In the genomic region with DNA sequence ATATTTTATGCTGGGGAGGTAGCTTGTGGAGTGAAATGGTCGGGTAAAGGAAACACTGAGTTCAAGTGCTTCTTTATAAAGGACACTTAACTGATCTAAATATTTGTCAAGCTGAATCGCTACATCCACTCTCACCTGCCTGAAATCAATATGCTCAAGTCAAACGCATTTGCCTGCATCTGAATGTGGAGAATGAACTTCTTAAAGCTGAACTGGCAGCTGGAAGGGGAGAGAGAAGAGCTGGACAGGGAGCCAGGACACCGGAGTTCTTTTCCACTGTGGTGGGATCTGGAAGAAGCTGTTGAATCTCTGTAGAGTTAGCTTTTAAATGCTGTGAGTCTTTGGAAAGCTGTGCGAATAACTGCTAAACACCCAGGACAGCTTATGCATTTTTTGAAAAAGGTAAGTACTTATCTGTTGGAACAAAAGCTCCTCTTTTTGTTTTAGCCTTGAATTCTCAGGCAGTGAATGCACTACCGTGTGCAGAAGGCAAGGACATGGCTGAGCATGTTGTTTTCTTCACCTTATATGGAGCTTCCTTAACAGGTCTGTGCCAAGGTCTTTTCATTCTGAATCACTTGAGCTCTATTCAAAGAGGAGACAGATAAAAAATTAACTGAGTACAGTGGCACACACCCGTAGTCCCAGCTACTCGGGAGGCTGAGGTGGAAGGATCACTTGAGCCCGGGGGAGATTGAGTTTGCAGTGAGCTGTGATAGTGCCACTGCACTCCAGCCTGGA, we compare ENCODE assay signal across 9 cellular contexts.
A peak's percentile ranks its signal among the peaks of the same experiment; 100 is the strongest.
DNase-seq lines count a peak whose midpoint lies in the region; ATAC-seq and TF ChIP-seq lines count a peak whose summit lies in the region.
"Had no signal": no experiment of that assay in that cellular context is flagged by ENCODE, and none has a peak within 500 bp of the region (broad histone marks: within the 10 kb centered on the region; RNA-seq: fewer than 3 reads in every experiment).

No MANE protein-coding gene starts in this region.

- H3K27me3 ChIP-seq in lung (ENCODE audit: control insufficient read depth, insufficient read depth): no peaks in the 10 kb centered on the region
- no peaks in the 10 kb centered on the region for H3K27me3 ChIP-seq in BE2C

- intact Hi-C loops in head of caudate nucleus (cut with DNase I): no loop called here

- H3K4me1 ChIP-seq in lung (ENCODE audit: control insufficient read depth in 2 of 2, insufficient read depth in 2 of 2, low read length in 2 of 2) (peaks cover 3 to 13% of the 10 kb centered on the region in 2 donors), BE2C (no peaks in the 10 kb centered on the region; the same call in 1 of the 2 replicates)

- H3K4me1 Mint-ChIP-seq in activated naive CD8-positive, alpha-beta T cell treated with anti-CD3 and anti-CD28 coated beads for 36 hours: peaks cover 34% of the 10 kb centered on the region

- no peaks in the 10 kb centered on the region for H3K27me3 Mint-ChIP-seq in activated naive CD8-positive, alpha-beta T cell treated with anti-CD3 and anti-CD28 coated beads for 36 hours

- H3K4me3 Mint-ChIP-seq in activated naive CD8-positive, alpha-beta T cell treated with anti-CD3 and anti-CD28 coated beads for 36 hours: no peak overlapping the region

- H3K4me3 ChIP-seq in lung (no peak overlapping the region), BE2C (ENCODE audit: low read depth, low read length) (no peak overlapping the region)

- peaks cover 1% of the 10 kb centered on the region for H3K36me3 Mint-ChIP-seq in activated naive CD8-positive, alpha-beta T cell treated with anti-CD3 and anti-CD28 coated beads for 36 hours

- peak overlapping the region; percentile 31 for H3K27ac Mint-ChIP-seq in activated naive CD8-positive, alpha-beta T cell treated with anti-CD3 and anti-CD28 coated beads for 36 hours

- TF ChIP-seq CTCF in lung (IDR thresholded peaks at IDR 0.05; ENCODE audit: control extremely low read depth, extremely low read depth) (no peak), BE2C (IDR thresholded peaks at IDR 0.05; ENCODE audit: low read depth, low read length) (no peak)

- 49 to 55% methylated on average over 9 of the region's 9 CpGs for WGBS in lung, 2 donors

- H3K36me3 ChIP-seq in lung (ENCODE audit: control insufficient read depth in 2 of 2, insufficient read depth in 2 of 2, low read length in 2 of 2) (no peaks in the 10 kb centered on the region), BE2C (no peaks in the 10 kb centered on the region)

- peak; percentile 45 for ATAC-seq in HG03097 (IDR thresholded peaks at IDR 0.05; ENCODE audit: low FRiP score, unreplicated experiment)
- no peak for ATAC-seq in lung (ENCODE audit: insufficient read depth, low FRiP score)

- H3K9me3 Mint-ChIP-seq in activated naive CD8-positive, alpha-beta T cell treated with anti-CD3 and anti-CD28 coated beads for 36 hours: no peaks in the 10 kb centered on the region

- H3K9me3 ChIP-seq in lung (ENCODE audit: control insufficient read depth in 2 of 2, insufficient read depth in 1 of 2, low read length in 1 of 2) (peaks cover 0 to 3% of the 10 kb centered on the region in 2 donors), BE2C (no peaks in the 10 kb centered on the region)

- H3K27ac ChIP-seq in lung (ENCODE audit: low read depth in 1 of 2, low read length in 1 of 2): peak overlapping the region; percentile 17 to 61
- H3K27ac ChIP-seq: VCaP had no signal

- DNase-seq in DMS79 treated with DMSO at 0.1 percent for 48 hours (lab: John Stamatoyannopoulos, UW): peak; percentile 56
- DNase-seq in activated naive CD8-positive, alpha-beta T cell treated with anti-CD3 and anti-CD28 coated beads for 36 hours: no peak
- no peak for DNase-seq in lung (ENCODE audit: low spot score)
- DNase-seq in BE2C: no peak
- DNase-seq in head of caudate nucleus: no peak
- DNase-seq in GF-D8 (lab: John Stamatoyannopoulos, UW): no peak
- DNase-seq in T-helper 9 cell: no peak
